ENCODE assay signal across 10 cellular contexts in the genomic region with DNA sequence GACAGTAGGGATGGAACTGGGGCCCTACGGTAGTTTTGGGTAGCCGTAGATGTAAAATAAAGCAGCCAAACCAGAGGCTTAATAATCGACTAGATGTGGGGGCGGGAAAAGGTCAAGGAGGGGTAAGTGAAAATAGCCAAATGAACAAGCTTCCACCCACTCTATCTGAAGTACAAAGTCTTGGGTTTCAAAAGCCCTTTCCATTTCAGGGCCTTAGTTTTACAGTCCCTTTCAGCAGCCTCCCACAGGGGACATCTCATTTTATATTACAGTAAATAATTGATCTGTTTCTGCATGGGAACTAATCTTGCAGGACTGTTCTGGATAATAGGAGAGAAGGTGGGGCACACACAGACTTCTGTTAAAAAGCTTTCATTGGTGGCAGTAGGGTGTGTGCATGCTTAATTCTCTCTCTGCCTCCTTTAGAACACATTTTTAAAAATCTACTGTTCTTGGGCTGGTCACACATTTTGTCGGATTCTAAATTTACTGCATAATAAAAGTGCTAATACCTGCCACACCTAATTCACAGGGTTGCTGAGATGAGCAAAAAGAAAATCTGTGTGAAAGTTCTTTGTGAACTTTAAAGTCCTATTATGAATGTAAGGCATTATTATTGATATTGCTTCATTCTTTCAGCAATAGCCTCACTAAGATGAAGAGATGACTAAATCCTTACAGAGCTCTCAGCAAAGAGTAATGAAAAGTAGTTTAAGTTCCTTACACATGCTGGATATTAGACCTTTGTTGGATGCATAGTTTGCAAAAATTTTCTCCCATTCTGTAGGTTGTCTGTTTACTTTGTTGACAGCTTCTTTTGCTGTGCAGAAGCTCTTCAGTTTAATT.
DNase-seq lines count a peak whose midpoint lies in the region; ATAC-seq lines count a peak whose summit lies in the region.
"Had no signal": no experiment of that assay in that cellular context is flagged by ENCODE, and none has a peak within 500 bp of the region (broad histone marks: within the 10 kb centered on the region; RNA-seq: fewer than 3 reads in every experiment).

No MANE protein-coding gene starts in this region.

- H3K27ac Mint-ChIP-seq in T-helper 17 cell, result peak overlapping the region; percentile 56
- H3K27ac Mint-ChIP-seq: endodermal cell had no signal

- no peak overlapping the region for H3K4me3 Mint-ChIP-seq in T-helper 17 cell
- H3K4me3 Mint-ChIP-seq: endodermal cell had no signal

- ATAC-seq in HG02678 (IDR thresholded peaks at IDR 0.05; ENCODE audit: unreplicated experiment), result peak; percentile 48
- no peak for ATAC-seq in T-helper 17 cell
- ATAC-seq in GM18502 (IDR thresholded peaks at IDR 0.05; ENCODE audit: poor library complexity, unreplicated experiment), result no peak

- peaks cover 2% of the 10 kb centered on the region for H3K36me3 Mint-ChIP-seq in T-helper 17 cell (ENCODE audit: low read depth)

- H3K27me3 Mint-ChIP-seq in T-helper 17 cell, result no peaks in the 10 kb centered on the region

- DNase-seq in stimulated activated CD4-positive, alpha-beta T cell treated with anti-CD3 and anti-CD28 coated beads, Interleukin-15, amount 100 ng/mL, for 24 hours, result peak; percentile 36
- no peak for DNase-seq in stimulated activated CD4-positive, alpha-beta T cell treated with anti-CD3 and anti-CD28 coated beads, Interleukin-2, amount 100 ng/mL, for 24 hours
- DNase-seq in T-helper 17 cell (no peak), cerebellar nuclear complex (lab: John Stamatoyannopoulos, UW) (no peak), GDM1 (lab: John Stamatoyannopoulos, UW) (no peak)
- no peak for DNase-seq in NK-92 treated with Interleukin-12 subunit alpha and Interleukin-12 subunit beta, amount 100 ng/mL, for 24 hours (lab: John Stamatoyannopoulos, UW)
- DNase-seq: NCI-H2107 had no signal

- H3K9me3 ChIP-seq in T-helper 17 cell (ENCODE audit: control insufficient read depth, low read length, poor library complexity, severe bottlenecking), result no peaks in the 10 kb centered on the region

- peaks cover 17% of the 10 kb centered on the region for H3K4me1 Mint-ChIP-seq in T-helper 17 cell
- H3K4me1 Mint-ChIP-seq: endodermal cell had no signal
